Comparison of ENCODE assay signal across 1 cellular context in the genomic region with DNA sequence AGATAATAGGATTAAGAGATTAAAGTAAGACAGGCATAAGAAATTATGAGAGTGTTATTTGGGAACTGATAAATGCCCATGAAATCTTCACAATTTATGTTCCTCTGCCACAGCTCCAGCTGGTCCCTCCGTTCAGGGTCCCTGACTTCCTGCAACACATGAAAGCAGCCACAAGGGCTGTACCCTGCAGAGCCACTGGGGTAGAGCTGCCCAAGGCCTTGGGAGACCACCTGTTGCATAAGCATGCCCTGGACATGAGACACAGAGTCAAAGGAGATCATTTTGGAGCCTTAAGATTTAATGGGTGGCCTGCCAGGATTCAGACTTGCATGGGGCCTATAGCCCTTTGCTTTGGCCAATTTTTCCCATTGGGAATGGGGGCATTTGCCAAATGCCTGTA.
TF ChIP-seq lines count a peak whose summit lies in the region.

No MANE protein-coding gene starts in this region.

TF ChIP-seq in HEK293, 187 proteins besides CTCF, POLR2A, EP300 and RAD21:
- TF ChIP-seq SCRT2 (tag by site-specific recombination; IDR thresholded peaks at IDR 0.05) (peak; percentile 60), SCRT1 (tag by site-specific recombination; IDR thresholded peaks at IDR 0.05; ENCODE audit: borderline replicate concordance) (peak; percentile 54; the same call in 1 of the 2 replicates)
